In the genomic region with DNA sequence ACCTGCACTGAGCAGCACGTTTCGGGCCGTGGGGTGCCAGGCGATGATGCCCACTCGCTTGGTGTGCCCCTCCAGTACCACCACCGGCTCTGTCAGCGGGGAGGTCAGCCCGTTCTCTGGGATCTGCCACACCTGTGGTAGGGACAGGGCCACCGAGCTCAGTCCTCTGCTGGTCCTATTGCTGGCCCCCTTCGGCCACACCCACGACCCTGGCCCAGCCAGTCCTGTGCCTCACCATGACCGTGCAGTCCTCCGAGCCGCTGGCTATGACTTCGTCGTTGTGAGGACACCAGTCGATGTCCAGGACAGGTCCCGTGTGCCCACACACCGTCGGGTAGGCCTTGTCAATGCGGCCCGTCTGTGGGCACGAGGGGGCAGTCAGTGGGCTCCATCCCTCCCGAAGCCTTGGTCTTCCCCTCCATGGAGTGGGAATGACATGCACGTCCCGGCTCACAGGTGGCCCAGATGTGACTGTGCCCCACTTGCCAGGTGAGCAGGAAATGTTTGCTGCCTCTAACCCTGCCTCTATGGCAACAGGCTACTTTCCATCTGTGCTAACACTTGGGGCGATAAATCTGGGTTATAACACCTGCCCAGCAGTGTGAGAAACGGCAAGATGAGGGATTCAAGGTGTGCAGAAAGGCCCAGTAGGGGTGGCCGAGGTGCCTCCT, we compare ENCODE assay signal across 10 cellular contexts. TPM values are rescaled to one million over a fixed set of nuclear protein-coding genes. Genes with fewer than 3 reads are reported as not detected.
DNase-seq lines count a peak whose midpoint lies in the region; ATAC-seq and TF ChIP-seq lines count a peak whose summit lies in the region.
"Had no signal": no experiment of that assay in that cellular context is flagged by ENCODE, and none has a peak within 500 bp of the region (broad histone marks: within the 10 kb centered on the region; RNA-seq: fewer than 3 reads in every experiment).

No MANE protein-coding gene starts in this region.

- no peak overlapping the region for H2AFZ ChIP-seq in fibroblast of lung (ENCODE audit: low read length)

- peaks cover 24% of the 10 kb centered on the region for H3K36me3 Mint-ChIP-seq in T-helper 1 cell treated with Interleukin-12 subunit alpha and Interleukin-12 subunit beta and Interleukin-4 antibody, amounts not matched to agents 30 μg/mL and 1 μg/mL, for 36 hours (ENCODE audit: low read depth)
- peaks cover 63% of the 10 kb centered on the region for H3K36me3 Mint-ChIP-seq in stimulated activated effector memory CD8-positive, alpha-beta T cell treated with anti-CD3 and anti-CD28 coated beads, Interleukin-12 subunit alpha, Interleukin-12 subunit beta, amount 100 ng/mL, for 72 hours

- peaks cover 3% of the 10 kb centered on the region for H3K4me1 ChIP-seq in fibroblast of lung (ENCODE audit: control insufficient read depth, extremely low read depth, insufficient read depth, low read length)

- H4K20me1 ChIP-seq in fibroblast of lung (ENCODE audit: control insufficient read depth, extremely low read depth, insufficient read depth, low read length) = no peaks in the 10 kb centered on the region

- peak overlapping the region; percentile 28 for H3K4me3 Mint-ChIP-seq in T-helper 1 cell treated with Interleukin-12 subunit alpha and Interleukin-12 subunit beta and Interleukin-4 antibody, amounts not matched to agents 30 μg/mL and 1 μg/mL, for 36 hours
- H3K4me3 Mint-ChIP-seq in stimulated activated effector memory CD8-positive, alpha-beta T cell treated with anti-CD3 and anti-CD28 coated beads, Interleukin-12 subunit alpha, Interleukin-12 subunit beta, amount 100 ng/mL, for 72 hours = peak overlapping the region; percentile 95

- TF ChIP-seq CTCF in VCaP (conservative IDR thresholded peaks at IDR 0.05) (no peak), fibroblast of lung (conservative IDR thresholded peaks at IDR 0.05 in 1 of 2, IDR thresholded peaks at IDR 0.05 in 1 of 2; ENCODE audit: low read depth in 1 of 2, low read length in 2 of 2) (no peak)

- DNase-seq in T-helper 1 cell (no peak), fibroblast of lung (ENCODE audit: low read depth in 2 of 2) (no peak)
- DNase-seq in stimulated activated effector memory CD8-positive, alpha-beta T cell treated with anti-CD3 and anti-CD28 coated beads, Interleukin-12 subunit alpha, Interleukin-12 subunit beta, amount 100 ng/mL, for 72 hours (ENCODE audit: low spot score in 2 of 2) = no peak

- no peaks in the 10 kb centered on the region for H3K9me3 ChIP-seq in fibroblast of lung (ENCODE audit: control insufficient read depth, insufficient read depth, low read depth, low read length)

- H3K4me2 ChIP-seq in fibroblast of lung (ENCODE audit: extremely low read depth, insufficient read depth, low read length) = peak overlapping the region; percentile 90

- H3K27ac Mint-ChIP-seq in T-helper 1 cell treated with Interleukin-12 subunit alpha and Interleukin-12 subunit beta and Interleukin-4 antibody, amounts not matched to agents 30 μg/mL and 1 μg/mL, for 36 hours = peak overlapping the region; percentile 85
- peak overlapping the region; percentile 80 for H3K27ac Mint-ChIP-seq in stimulated activated effector memory CD8-positive, alpha-beta T cell treated with anti-CD3 and anti-CD28 coated beads, Interleukin-12 subunit alpha, Interleukin-12 subunit beta, amount 100 ng/mL, for 72 hours

- H3K27ac ChIP-seq in VCaP = peak overlapping the region; percentile 98
- no peak overlapping the region for H3K27ac ChIP-seq in fibroblast of lung (ENCODE audit: insufficient read depth, low read length)

- no peaks in the 10 kb centered on the region for H3K9me3 Mint-ChIP-seq in T-helper 1 cell treated with Interleukin-12 subunit alpha and Interleukin-12 subunit beta and Interleukin-4 antibody, amounts not matched to agents 30 μg/mL and 1 μg/mL, for 36 hours
- H3K9me3 Mint-ChIP-seq in stimulated activated effector memory CD8-positive, alpha-beta T cell treated with anti-CD3 and anti-CD28 coated beads, Interleukin-12 subunit alpha, Interleukin-12 subunit beta, amount 100 ng/mL, for 72 hours = no peaks in the 10 kb centered on the region

- peaks cover 18% of the 10 kb centered on the region for H3K36me3 ChIP-seq in fibroblast of lung (ENCODE audit: control insufficient read depth, insufficient read depth, low read length)

- H3K27me3 Mint-ChIP-seq in T-helper 1 cell treated with Interleukin-12 subunit alpha and Interleukin-12 subunit beta and Interleukin-4 antibody, amounts not matched to agents 30 μg/mL and 1 μg/mL, for 36 hours (ENCODE audit: low read depth) = no peaks in the 10 kb centered on the region

- no peaks in the 10 kb centered on the region for H3K27me3 ChIP-seq in fibroblast of lung (ENCODE audit: control insufficient read depth, insufficient read depth, low read length)

- no peak for ATAC-seq in stimulated activated effector memory CD8-positive, alpha-beta T cell treated with anti-CD3 and anti-CD28 coated beads, Interleukin-12 subunit alpha, Interleukin-12 subunit beta, amount 100 ng/mL, for 72 hours
- no peak for ATAC-seq in GM21367 (IDR thresholded peaks at IDR 0.05; ENCODE audit: unreplicated experiment)
- ATAC-seq in GM19023 (IDR thresholded peaks at IDR 0.05; ENCODE audit: unreplicated experiment) = no peak
- ATAC-seq in GM18861 (IDR thresholded peaks at IDR 0.05; ENCODE audit: unreplicated experiment) = no peak
- ATAC-seq: sciatic nerve had no signal

- peak overlapping the region; percentile 7 for H3K9ac ChIP-seq in fibroblast of lung (ENCODE audit: insufficient read depth, low read length)

- H3K4me3 ChIP-seq in fibroblast of lung (replicated peaks in 1 of 4; ENCODE audit: control extremely low read depth in 1 of 4, insufficient read depth in 1 of 4, low read depth in 3 of 4, low read length in 4 of 4) = peak overlapping the region in 2 of 4 experiments; percentile 76 to 84

- H3K79me2 ChIP-seq in fibroblast of lung (ENCODE audit: control insufficient read depth, insufficient read depth, low read length) = peaks cover 11% of the 10 kb centered on the region

- peaks cover 56% of the 10 kb centered on the region for H3K4me1 Mint-ChIP-seq in T-helper 1 cell treated with Interleukin-12 subunit alpha and Interleukin-12 subunit beta and Interleukin-4 antibody, amounts not matched to agents 30 μg/mL and 1 μg/mL, for 36 hours (ENCODE audit: low read depth)
- H3K4me1 Mint-ChIP-seq in stimulated activated effector memory CD8-positive, alpha-beta T cell treated with anti-CD3 and anti-CD28 coated beads, Interleukin-12 subunit alpha, Interleukin-12 subunit beta, amount 100 ng/mL, for 72 hours = peaks cover 80% of the 10 kb centered on the region

RNA-seq across cellular contexts. Expression of gene CORO1B, which starts 1.4 kb away (rescaled TPM):
- 88.1 and 112 TPM in 2 replicates for total RNA-seq in fibroblast of lung
- polyA plus RNA-seq in fibroblast of lung = 56.3 and 65.5 TPM in 2 replicates
- polyA plus RNA-seq in fibroblast of lung (2012) = 81.0 and 122 TPM in 2 replicates
- 87.5 and 101 TPM in 2 replicates for polyA minus RNA-seq in fibroblast of lung (ENCODE audit: low replicate concordance)

RNA-seq across cellular contexts. Expression of gene PTPRCAP, which starts 4.4 kb away (rescaled TPM):
- total RNA-seq in fibroblast of lung = under 0.01 and 0.17 TPM in 2 replicates
- polyA plus RNA-seq in fibroblast of lung = 0.05 TPM in 1 of 2 replicates, not detected in the other
- 0.15 and 0.36 TPM in 2 replicates for polyA plus RNA-seq in fibroblast of lung (2012)
- 0.39 TPM in 1 of 2 replicates, not detected in the other for polyA minus RNA-seq in fibroblast of lung (ENCODE audit: low replicate concordance)
- total RNA-seq: temporal lobe had no signal

RNA-seq across cellular contexts. Expression of gene GPR152, which starts 10.7 kb away (rescaled TPM):
- not detected in 2 replicates for total RNA-seq in fibroblast of lung
- polyA plus RNA-seq in fibroblast of lung = not detected in 2 replicates
- not detected in 2 replicates for polyA plus RNA-seq in fibroblast of lung (2012)
- not detected in 2 replicates for polyA minus RNA-seq in fibroblast of lung (ENCODE audit: low replicate concordance)
- total RNA-seq: sciatic nerve, temporal lobe had no signal

RNA-seq across cellular contexts. Expression of gene CABP4, which starts 13.3 kb away (rescaled TPM):
- total RNA-seq in fibroblast of lung = not detected in 2 replicates
- not detected in 2 replicates for polyA plus RNA-seq in fibroblast of lung
- polyA plus RNA-seq in fibroblast of lung (2012) = not detected in 2 replicates
- not detected in 2 replicates for polyA minus RNA-seq in fibroblast of lung (ENCODE audit: low replicate concordance)
- total RNA-seq: temporal lobe had no signal

RNA-seq across cellular contexts. Expression of gene RPS6KB2, which starts 13.6 kb away (rescaled TPM):
- total RNA-seq in fibroblast of lung = 26.2 and 30.6 TPM in 2 replicates
- 29.0 and 34.0 TPM in 2 replicates for polyA plus RNA-seq in fibroblast of lung
- 31.3 and 44.0 TPM in 2 replicates for polyA plus RNA-seq in fibroblast of lung (2012)
- 58.2 and 91.7 TPM in 2 replicates for polyA minus RNA-seq in fibroblast of lung (ENCODE audit: low replicate concordance)
